ENCODE assay signal across 8 cellular contexts in genomic region chr11:58579192-58580129, GRCh38. TPM values are rescaled to one million over a fixed set of nuclear protein-coding genes. Genes with fewer than 3 reads are reported as not detected.
A peak's percentile ranks its signal among the peaks of the same experiment; 100 is the strongest.
DNase-seq lines count a peak whose midpoint lies in the region; ATAC-seq, FAIRE-seq and TF ChIP-seq lines count a peak whose summit lies in the region.

No MANE protein-coding gene starts in this region.

- in situ Hi-C loops in GM13976 (cut with MboI; ENCODE audit: low sequenced_read_pairs, unreplicated experiment) = no loop called here

- H3K36me3 ChIP-seq in right atrium auricular region = no peaks in the 10 kb centered on the region
- H3K36me3 ChIP-seq in psoas muscle (ENCODE audit: insufficient read depth in 1 of 2, low read depth in 1 of 2) = no peaks in the 10 kb centered on the region

- peak; percentile 72 for DNase-seq in GM13976 (ENCODE audit: low spot score)
- DNase-seq in NCI-H146 treated with DMSO at 0.1 percent for 48 hours (lab: John Stamatoyannopoulos, UW; ENCODE audit: unreplicated experiment) = peak; percentile 87
- peak; percentile 85 to 93 (median 89) for DNase-seq in T-helper 1 cell
- DNase-seq in amygdala (lab: John Stamatoyannopoulos, UW) = peak; percentile 39 to 93 (median 84)
- peak; percentile 93 for DNase-seq in right atrium auricular region (ENCODE audit: low spot score)
- peak; percentile 93 to 96 for DNase-seq in psoas muscle
- peak; percentile 88 for DNase-seq in urothelium cell line (ENCODE audit: low spot score)

- intact Hi-C loops in psoas muscle (cut with DNase I) = loop anchor here (5.0 kb wide), 2 partner anchors 38 to 48 kb away; no protein-coding TSS in a partner anchor

- TF ChIP-seq CTCF in GM13976 (IDR thresholded peaks at IDR 0.05; ENCODE audit: borderline replicate concordance, control extremely low read depth, extremely low read depth, insufficient read depth, missing control alignments) (peak; percentile 85), right atrium auricular region (IDR thresholded peaks at IDR 0.05) (peak; percentile 55 to 80), psoas muscle (IDR thresholded peaks at IDR 0.05) (peak; percentile 75)

- H3K4me3 ChIP-seq in right atrium auricular region = peak overlapping the region; percentile 87 to 100
- peak overlapping the region; percentile 92 for H3K4me3 ChIP-seq in psoas muscle

- H3K27me3 ChIP-seq in right atrium auricular region (no peaks in the 10 kb centered on the region), psoas muscle (ENCODE audit: insufficient read depth in 3 of 3, low read length in 2 of 3) (no peaks in the 10 kb centered on the region)

- peak; percentile 36 for ATAC-seq in HG02884 (IDR thresholded peaks at IDR 0.05; ENCODE audit: unreplicated experiment)
- ATAC-seq in psoas muscle = peak; percentile 69 to 76 (median 74)

- H3K9me3 ChIP-seq in right atrium auricular region (no peaks in the 10 kb centered on the region), psoas muscle (no peaks in the 10 kb centered on the region)

- peak; percentile 81 for FAIRE-seq in urothelium cell line (lab: Jason Lieb, UNC)

- WGBS in psoas muscle, 3 donors = 0 to 1% (median 0%) methylated on average over 39 to 78 of the region's 78 CpGs

- H3K4me1 ChIP-seq in right atrium auricular region = peaks cover 0 to 66% of the 10 kb centered on the region in 2 donors
- peaks cover 68% of the 10 kb centered on the region for H3K4me1 ChIP-seq in psoas muscle

- peak overlapping the region; percentile 100 for H3K27ac ChIP-seq in right atrium auricular region
- H3K27ac ChIP-seq in psoas muscle = peak overlapping the region; percentile 100

RNA-seq across cellular contexts. Expression of gene ZFP91, which starts 0.6 kb away (rescaled TPM):
- 10 to 100 TPM; 50.5 to 52.4 TPM for total RNA-seq in right atrium auricular region
- total RNA-seq in psoas muscle = 10 to 100 TPM; 68.3 to 94.1 (median 79.4) TPM
- 10 to 100 TPM; 27.8 to 88.7 (median 49.4) TPM for polyA plus RNA-seq in psoas muscle

RNA-seq across cellular contexts. Expression of gene LPXN, which starts 3.8 kb away (rescaled TPM):
- 1 to 10 TPM; 2.8 to 5.5 TPM for total RNA-seq in right atrium auricular region
- total RNA-seq in psoas muscle = 1 to 10 TPM; 2.4 to 4.7 (median 2.7) TPM
- polyA plus RNA-seq in psoas muscle = 1 to 10 TPM in 2 of 3 donors, under 1 TPM in 1; 0.73 to 3.4 (median 3.0) TPM

RNA-seq across cellular contexts. Expression of gene CNTF, which starts 43.0 kb away (rescaled TPM):
- 1 to 10 TPM in 1 of 2 donors, under 1 TPM in 1; 0.30 to 1.6 TPM for total RNA-seq in right atrium auricular region
- 1 to 10 TPM; 1.1 to 5.7 (median 3.8) TPM for total RNA-seq in psoas muscle
- polyA plus RNA-seq in psoas muscle = 10 to 100 TPM in 1 of 3 donors, 1 to 10 TPM in 2; 1.3 to 21.2 (median 1.9) TPM

Comparison
In these comparisons a context has a peak if more than half of its experiments do, and no peak if none do; other contexts are left out.
1. Peak in every context shown above with its lines: DNase-seq, ATAC-seq, H3K4me3 ChIP-seq and H3K27ac ChIP-seq.